33 cellular contexts compared by ENCODE assay signal in the genomic region with DNA sequence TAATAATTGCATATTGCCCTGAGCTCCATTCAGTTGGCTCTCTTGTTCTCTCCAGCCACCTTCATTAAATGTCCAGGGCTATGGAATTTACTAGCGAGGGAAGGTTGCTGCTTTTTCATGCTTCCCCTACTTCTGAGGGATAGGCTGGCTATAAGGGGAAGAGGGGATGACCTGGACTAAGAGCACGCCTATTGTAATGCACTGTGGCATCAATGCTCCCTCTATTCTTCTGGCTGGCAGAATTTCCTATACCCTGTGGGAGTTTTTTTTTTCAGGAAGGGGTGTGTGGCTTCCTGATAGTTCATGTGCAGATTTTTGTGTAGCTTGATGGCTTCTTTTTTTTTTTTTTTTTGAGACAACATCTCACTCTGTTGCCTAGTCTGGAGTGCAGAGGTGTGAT.
"Had no signal": no experiment of that assay in that cellular context is flagged by ENCODE, and none has a peak within 500 bp of the region (broad histone marks: within the 10 kb centered on the region; RNA-seq: fewer than 3 reads in every experiment).

No MANE protein-coding gene starts in this region.

- H3K27me3 Mint-ChIP-seq: activated CD4-positive, alpha-beta T cell treated with anti-CD3 and anti-CD28 coated beads for 36 hours; activated CD4-positive, alpha-beta T cell treated with anti-CD3 and anti-CD28 coated beads, Interleukin-2, amount 10 ng/mL, durations not matched to agents 7 days and 5 days; activated naive CD4-positive, alpha-beta T cell treated with anti-CD3 and anti-CD28 coated beads, Interleukin-2, amount 10 ng/mL, durations not matched to agents 7 days and 5 days; activated naive CD8-positive, alpha-beta T cell; activated naive CD8-positive, alpha-beta T cell treated with anti-CD3 and anti-CD28 coated beads, Interleukin-2, amount 50 U/mL, for 24 hours; brain had no signal

- H3K27ac ChIP-seq: PC-9, RWPE1 had no signal

- H3K27ac Mint-ChIP-seq: activated CD4-positive, alpha-beta T cell treated with anti-CD3 and anti-CD28 coated beads for 36 hours; activated CD4-positive, alpha-beta T cell treated with anti-CD3 and anti-CD28 coated beads, Interleukin-2, amount 10 ng/mL, durations not matched to agents 7 days and 5 days; activated CD8-positive, alpha-beta T cell treated with anti-CD3 and anti-CD28 coated beads, Interleukin-2, amount 10 ng/mL, durations not matched to agents 7 days and 5 days; activated naive CD4-positive, alpha-beta T cell treated with anti-CD3 and anti-CD28 coated beads, Interleukin-2, amount 10 ng/mL, durations not matched to agents 7 days and 5 days; activated naive CD8-positive, alpha-beta T cell; activated naive CD8-positive, alpha-beta T cell treated with anti-CD3 and anti-CD28 coated beads, Interleukin-2, amount 50 U/mL, for 24 hours; activated T-helper 1 cell treated with anti-CD3 and anti-CD28 coated beads, Interleukin-12 subunit alpha, Interleukin-12 subunit beta, Interleukin-2, Interleukin-4 antibody, amounts not matched to agents 30 ng/mL and 10 ng/mL and 1 ng/mL, durations not matched to agents 14 hours and 24 hours and 36 hours; T-helper 1 cell treated with Interleukin-12 subunit alpha and Interleukin-12 subunit beta and Interleukin-4 antibody, amounts not matched to agents 30 μg/mL and 1 μg/mL, for 36 hours; T-helper 2 cell treated with Interferon-gamma antibody and Interleukin-4, amounts not matched to agents 5 μg/mL and 100 μg/mL, for 36 hours had no signal

- H3K4me3 Mint-ChIP-seq: activated CD4-positive, alpha-beta T cell treated with anti-CD3 and anti-CD28 coated beads for 36 hours; activated CD4-positive, alpha-beta T cell treated with anti-CD3 and anti-CD28 coated beads, Interleukin-2, amount 10 ng/mL, durations not matched to agents 7 days and 5 days; activated CD8-positive, alpha-beta T cell treated with anti-CD3 and anti-CD28 coated beads, Interleukin-2, amount 10 ng/mL, durations not matched to agents 7 days and 5 days; activated naive CD4-positive, alpha-beta T cell treated with anti-CD3 and anti-CD28 coated beads, Interleukin-2, amount 10 ng/mL, durations not matched to agents 7 days and 5 days; activated naive CD8-positive, alpha-beta T cell; activated naive CD8-positive, alpha-beta T cell treated with anti-CD3 and anti-CD28 coated beads, Interleukin-2, amount 50 U/mL, for 24 hours; activated T-cell treated with anti-CD3 and anti-CD28 coated beads, Interleukin-2, amount 50 U/mL, for 4 hours; activated T-helper 1 cell treated with anti-CD3 and anti-CD28 coated beads, Interleukin-12 subunit alpha, Interleukin-12 subunit beta, Interleukin-2, Interleukin-4 antibody, amounts not matched to agents 30 ng/mL and 10 ng/mL and 1 ng/mL, durations not matched to agents 14 hours and 24 hours and 36 hours; brain; T-helper 1 cell treated with Interleukin-12 subunit alpha and Interleukin-12 subunit beta and Interleukin-4 antibody, amounts not matched to agents 30 μg/mL and 1 μg/mL, for 36 hours; T-helper 2 cell treated with Interferon-gamma antibody and Interleukin-4, amounts not matched to agents 5 μg/mL and 100 μg/mL, for 36 hours had no signal

- H3K4me1 Mint-ChIP-seq: activated CD4-positive, alpha-beta T cell treated with anti-CD3 and anti-CD28 coated beads, Interleukin-2, amount 10 ng/mL, durations not matched to agents 7 days and 5 days; activated naive CD4-positive, alpha-beta T cell treated with anti-CD3 and anti-CD28 coated beads, Interleukin-2, amount 10 ng/mL, durations not matched to agents 7 days and 5 days had no signal

- ATAC-seq: activated CD4-positive, alpha-beta T cell treated with anti-CD3 and anti-CD28 coated beads for 36 hours; activated CD4-positive, CD25-positive, alpha-beta regulatory T cell treated with anti-CD3 and anti-CD28 coated beads, Interleukin-2, amount 50 U/mL, for 24 hours; activated CD8-positive, alpha-beta T cell treated with anti-CD3 and anti-CD28 coated beads, Interleukin-2, amount 10 ng/mL, durations not matched to agents 7 days and 5 days; activated naive CD8-positive, alpha-beta T cell treated with anti-CD3 and anti-CD28 coated beads, Interleukin-2, amount 50 U/mL, for 24 hours; activated T-cell treated with anti-CD3 and anti-CD28 coated beads, Interleukin-2, amount 50 U/mL, for 4 hours; Right ventricle myocardium inferior had no signal

- H3K9me3 Mint-ChIP-seq: activated CD4-positive, alpha-beta T cell treated with anti-CD3 and anti-CD28 coated beads, Interleukin-2, amount 10 ng/mL, durations not matched to agents 7 days and 5 days; activated naive CD4-positive, alpha-beta T cell treated with anti-CD3 and anti-CD28 coated beads, Interleukin-2, amount 10 ng/mL, durations not matched to agents 7 days and 5 days; activated naive CD8-positive, alpha-beta T cell treated with anti-CD3 and anti-CD28 coated beads, Interleukin-2, amount 50 U/mL, for 24 hours; activated T-cell treated with anti-CD3 and anti-CD28 coated beads, Interleukin-2, amount 50 U/mL, for 4 hours; activated T-helper 1 cell treated with anti-CD3 and anti-CD28 coated beads, Interleukin-12 subunit alpha, Interleukin-12 subunit beta, Interleukin-2, Interleukin-4 antibody, amounts not matched to agents 30 ng/mL and 10 ng/mL and 1 ng/mL, durations not matched to agents 14 hours and 24 hours and 36 hours; brain; T-helper 1 cell treated with Interleukin-12 subunit alpha and Interleukin-12 subunit beta and Interleukin-4 antibody, amounts not matched to agents 30 μg/mL and 1 μg/mL, for 36 hours; T-helper 2 cell treated with Interferon-gamma antibody and Interleukin-4, amounts not matched to agents 5 μg/mL and 100 μg/mL, for 36 hours had no signal

- DNase-seq: activated CD4-positive, alpha-beta T cell treated with anti-CD3 and anti-CD28 coated beads for 36 hours; activated CD4-positive, alpha-beta T cell treated with anti-CD3 and anti-CD28 coated beads, Interleukin-2, amount 10 ng/mL, durations not matched to agents 7 days and 5 days; activated CD4-positive, alpha-beta T cell treated with anti-CD3 and anti-CD28 coated beads, Interleukin-2, amount 50 U/mL, for 48 hours; activated CD8-positive, alpha-beta T cell treated with anti-CD3 and anti-CD28 coated beads, Interleukin-2, amount 10 ng/mL, durations not matched to agents 7 days and 5 days; activated effector memory CD4-positive, alpha-beta T cell treated with Interleukin-2 at 50 U/mL for 16 hours; activated naive CD4-positive, alpha-beta T cell treated with anti-CD3 and anti-CD28 coated beads, Interleukin-2, amount 10 ng/mL, durations not matched to agents 7 days and 5 days; activated naive CD8-positive, alpha-beta T cell treated with anti-CD3 and anti-CD28 coated beads, Interleukin-2, amount 50 U/mL, for 24 hours; activated T-cell treated with anti-CD3 and anti-CD28 coated beads, Interleukin-2, amount 50 U/mL, for 4 hours; anterior cingulate cortex; caudate nucleus; cerebellar nuclear complex; MM.1S; NCI-H1092 treated with DMSO at 0.1 percent for 48 hours; NCI-H1417; NCI-H146; NCI-H187; NCI-H2029 treated with DMSO at 0.1 percent for 48 hours; NCI-H2107; NCI-H2171; NCI-H510A; NCI-H526; NCI-H748 treated with DMSO at 0.1 percent for 48 hours; NK-92 treated with Interleukin-12 subunit alpha and Interleukin-12 subunit beta, amount 100 ng/mL, for 24 hours; PC-9; SIG-M5 had no signal

- H3K4me3 ChIP-seq: PC-9 had no signal
